In genomic region chr1:230215049-230215448, GRCh38 we compare ENCODE assay signal across 9 cellular contexts.
DNase-seq lines count a peak whose midpoint lies in the region; ATAC-seq, FAIRE-seq and TF ChIP-seq lines count a peak whose summit lies in the region.
"Had no signal": no experiment of that assay in that cellular context is flagged by ENCODE, and none has a peak within 500 bp of the region (broad histone marks: within the 10 kb centered on the region; RNA-seq: fewer than 3 reads in every experiment).

No MANE protein-coding gene starts in this region.

- H3K36me3 ChIP-seq in duodenal mucosa (ENCODE audit: control insufficient read depth in 1 of 2, insufficient read depth in 2 of 2, low read length in 2 of 2) = peaks cover 0 to 5% of the 10 kb centered on the region in 2 donors

- no peak for ATAC-seq in HG03045 (IDR thresholded peaks at IDR 0.05; ENCODE audit: unreplicated experiment)

- H3K4me1 ChIP-seq in duodenal mucosa (ENCODE audit: control insufficient read depth in 1 of 2, insufficient read depth in 2 of 2, low read length in 2 of 2) = peaks cover 35 to 56% of the 10 kb centered on the region in 2 donors

- FAIRE-seq in GM12891 (lab: Jason Lieb, UNC) = no peak

- H3K9me3 ChIP-seq in duodenal mucosa (ENCODE audit: control insufficient read depth in 1 of 2, low read length in 2 of 2) = no peaks in the 10 kb centered on the region

- H3K27ac ChIP-seq in duodenal mucosa (ENCODE audit: low read depth, low read length) = no peak overlapping the region

- DNase-seq in AG08395 (ENCODE audit: low spot score) (peak; percentile 13), NCI-H2107 (lab: John Stamatoyannopoulos, UW) (peak; percentile 80), midbrain (lab: John Stamatoyannopoulos, UW) (peak; percentile 67), DMS114 treated with DMSO at 0.1 percent for 48 hours (lab: John Stamatoyannopoulos, UW; ENCODE audit: unreplicated experiment) (no peak), GM12891 (ENCODE audit: insufficient read length, low spot score) (no peak), NCI-H82 treated with DMSO at 0.1 percent for 48 hours (lab: John Stamatoyannopoulos, UW; ENCODE audit: unreplicated experiment) (no peak)
- DNase-seq: SW 1271 had no signal

- H3K27me3 ChIP-seq in duodenal mucosa (ENCODE audit: control insufficient read depth in 1 of 2, insufficient read depth in 2 of 2, low read length in 2 of 2) = no peaks in the 10 kb centered on the region

- peak overlapping the region; percentile 8 to 36 for H3K9ac ChIP-seq in duodenal mucosa (ENCODE audit: low read depth in 1 of 2, low read length in 2 of 2)

- no peak for TF ChIP-seq POLR2A in GM12891 (IDR thresholded peaks at IDR 0.05; ENCODE audit: low read depth, low read length)

- H3K4me3 ChIP-seq in duodenal mucosa (ENCODE audit: low read depth in 1 of 2, low read length in 2 of 2) = peak overlapping the region in 1 of 2 donors; percentile 9

TF ChIP-seq in GM12891, 5 proteins besides CTCF, POLR2A, EP300 and RAD21:
- no peak for TF ChIP-seq POLR2AphosphoS5 (IDR thresholded peaks at IDR 0.05; ENCODE audit: low read depth, low read length)
- no peak for TF ChIP-seq PAX5 (IDR thresholded peaks at IDR 0.05; ENCODE audit: insufficient read depth, low read length, severe bottlenecking)

Comparison
In these comparisons a context has a peak if more than half of its experiments do, and no peak if none do; other contexts are left out.
1. DNase-seq: peak in AG08395 (single experiment), NCI-H2107 (single experiment) and midbrain (single experiment); none in DMS114 treated with DMSO at 0.1 percent for 48 hours (single experiment), GM12891 (single experiment) and NCI-H82 treated with DMSO at 0.1 percent for 48 hours (single experiment).